8 cellular contexts compared by ENCODE assay signal in genomic region chr2:176096986-176097819, GRCh38. TPM values are rescaled to one million over a fixed set of nuclear protein-coding genes. Genes with fewer than 3 reads are reported as not detected.
DNase-seq lines count a peak whose midpoint lies in the region; ATAC-seq and TF ChIP-seq lines count a peak whose summit lies in the region.

No MANE protein-coding gene starts in this region.

- ATAC-seq in GM18508 (IDR thresholded peaks at IDR 0.05; ENCODE audit: insufficient read depth, unreplicated experiment) = peak; percentile 65
- peak; percentile 84 for ATAC-seq in HG03066 (IDR thresholded peaks at IDR 0.05; ENCODE audit: low read depth, unreplicated experiment)
- peak; percentile 88 for ATAC-seq in lung (ENCODE audit: insufficient read depth, low FRiP score)

- H3K36me3 ChIP-seq in lung (ENCODE audit: control insufficient read depth in 2 of 2, insufficient read depth in 2 of 2, low read length in 2 of 2) = no peaks in the 10 kb centered on the region

- TF ChIP-seq CTCF in AG09309 (IDR thresholded peaks at IDR 0.05; ENCODE audit: control insufficient read depth, insufficient read depth, low read depth, low read length, missing control alignments) = peak; percentile 95
- TF ChIP-seq CTCF in dorsolateral prefrontal cortex (IDR thresholded peaks at IDR 0.05 in 54 of 56, conservative IDR thresholded peaks at IDR 0.05 in 2 of 56; ENCODE audit: low read depth in 1 of 56, partially characterized antibody in 56 of 56) = peak; percentile 25 to 83 (median 64)
- TF ChIP-seq CTCF in lung (IDR thresholded peaks at IDR 0.05; ENCODE audit: control extremely low read depth, extremely low read depth) = peak; percentile 75

- H3K9me3 ChIP-seq in lung (ENCODE audit: control insufficient read depth in 2 of 2, insufficient read depth in 1 of 2, low read length in 1 of 2) = peaks cover 0 to 14% of the 10 kb centered on the region in 2 donors

- H3K4me3 ChIP-seq in AG09309 (ENCODE audit: control insufficient read depth, low read depth, low read length) (peak overlapping the region; percentile 73), dorsolateral prefrontal cortex (peak overlapping the region in 49 of 59 donors; percentile 4 to 60 (median 38)), lung (no peak overlapping the region)

- DNase-seq in AG09309 (ENCODE audit: low read depth) = no peak
- DNase-seq in NCI-H2227 (lab: John Stamatoyannopoulos, UW; ENCODE audit: unreplicated experiment) = peak; percentile 92
- DNase-seq in activated CD4-positive, CD25-positive, alpha-beta regulatory T cell treated with anti-CD3 and anti-CD28 coated beads, Interleukin-2, amount 50 U/mL, for 72 hours = peak; percentile 55
- DNase-seq in dorsolateral prefrontal cortex = peak in 6 of 10 donors; percentile 21 to 63 (median 42)
- peak; percentile 63 for DNase-seq in lung (ENCODE audit: low spot score)
- peak; percentile 10 to 45 (median 37) for DNase-seq in stimulated activated CD4-positive, alpha-beta T cell treated with anti-CD3 and anti-CD28 coated beads, TNF-alpha, amount 100 ng/mL, for 4 hours (ENCODE audit: low read depth in 3 of 3)

- peaks cover 0 to 16% of the 10 kb centered on the region in 2 donors for H3K4me1 ChIP-seq in lung (ENCODE audit: control insufficient read depth in 2 of 2, insufficient read depth in 2 of 2, low read length in 2 of 2)

- H3K27me3 ChIP-seq in dorsolateral prefrontal cortex (peaks cover 45 to 100% (median 100%) of the 10 kb centered on the region in 45 donors), lung (ENCODE audit: control insufficient read depth, insufficient read depth) (peaks cover 25% of the 10 kb centered on the region)

- WGBS in lung, 2 donors = 2 to 3% methylated on average over 45 of the region's 45 CpGs

- intact Hi-C loops in dorsolateral prefrontal cortex (cut with DNase I) = no loop called here

- H3K27ac ChIP-seq in dorsolateral prefrontal cortex = no peak overlapping the region
- no peak overlapping the region for H3K27ac ChIP-seq in lung (ENCODE audit: low read depth in 1 of 2, low read length in 1 of 2)

RNA-seq across cellular contexts. Expression of gene HOXD12, which starts 2.4 kb away (rescaled TPM):
- total RNA-seq in dorsolateral prefrontal cortex (not detected), lung (not detected)
- not detected for polyA plus RNA-seq in lung

RNA-seq across cellular contexts. Expression of gene HOXD13, which starts 4.7 kb away (rescaled TPM):
- total RNA-seq in dorsolateral prefrontal cortex (not detected), lung (not detected)
- polyA plus RNA-seq in lung = not detected

RNA-seq across cellular contexts. Expression of gene HOXD11, which starts 9.9 kb away (rescaled TPM):
- not detected for total RNA-seq in dorsolateral prefrontal cortex
- total RNA-seq in lung = not detected
- polyA plus RNA-seq in lung = not detected

RNA-seq across cellular contexts. Expression of gene EVX2, which starts 13.4 kb away (rescaled TPM):
- total RNA-seq in dorsolateral prefrontal cortex (under 1 TPM in 1 of 120 experiments, not detected in 119; 0.13 TPM), lung (not detected)
- polyA plus RNA-seq in lung = not detected

RNA-seq across cellular contexts. Expression of gene HOXD10, which starts 19.4 kb away (rescaled TPM):
- under 1 TPM in 1 of 120 experiments, not detected in 119; 0.24 TPM for total RNA-seq in dorsolateral prefrontal cortex
- under 1 TPM in 1 of 2 donors, not detected in 1; 0.54 TPM for total RNA-seq in lung
- polyA plus RNA-seq in lung = under 1 TPM in 1 of 2 donors, not detected in 1; 0.05 TPM
